ENCODE assay signal across 20 cellular contexts in the genomic region with DNA sequence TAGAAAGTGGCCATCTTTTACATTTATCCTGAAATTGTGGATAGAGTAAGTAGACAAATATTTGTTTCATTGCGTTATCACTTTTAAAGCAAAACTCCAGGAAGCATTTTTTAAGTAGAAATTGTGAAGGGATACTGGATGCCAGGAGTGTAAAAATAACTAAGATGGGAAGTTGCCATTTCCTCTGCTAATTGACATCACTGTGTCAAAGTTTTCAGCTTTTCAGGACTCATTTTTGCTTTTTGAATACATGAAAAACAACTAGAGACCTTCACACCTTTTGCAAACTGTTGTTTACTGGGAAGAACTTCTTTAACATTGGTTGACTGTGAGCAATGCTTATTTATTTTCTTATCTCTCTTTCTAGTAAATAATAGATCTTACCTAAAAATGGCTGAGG.
DNase-seq lines count a peak whose midpoint lies in the region; ATAC-seq and TF ChIP-seq lines count a peak whose summit lies in the region.
"Had no signal": no experiment of that assay in that cellular context is flagged by ENCODE, and none has a peak within 500 bp of the region (broad histone marks: within the 10 kb centered on the region; RNA-seq: fewer than 3 reads in every experiment).

No MANE protein-coding gene starts in this region.

- no peak overlapping the region for H3K18ac ChIP-seq in neuronal stem cell (ENCODE audit: low read length)

- H3K36me3 ChIP-seq in Panc1 (ENCODE audit: control insufficient read depth, insufficient read depth, low read length) (no peaks in the 10 kb centered on the region), neuronal stem cell (replicated peaks in 1 of 2; ENCODE audit: control insufficient read depth in 2 of 2, insufficient read depth in 2 of 2, low read length in 2 of 2) (no peaks in the 10 kb centered on the region)
- H3K36me3 ChIP-seq: BLaER1 treated with 17β-estradiol and CSF1 and Interleukin-3, amounts not matched to agents 10 nM and 100 nM had no signal

- H4K91ac ChIP-seq in neuronal stem cell (ENCODE audit: low read depth, low read length, poor library complexity) = no peak overlapping the region

- H3K79me1 ChIP-seq in neuronal stem cell (ENCODE audit: low read depth, low read length) = no peaks in the 10 kb centered on the region

- H3K27me3 Mint-ChIP-seq in endothelial cell (ENCODE audit: unreplicated experiment) (no peaks in the 10 kb centered on the region), nephron (ENCODE audit: low read depth) (peaks cover 1% of the 10 kb centered on the region)
- H3K27me3 Mint-ChIP-seq: B cell had no signal

- no peak overlapping the region for H2BK5ac ChIP-seq in neuronal stem cell (ENCODE audit: low read length)

- no CpG with 5 or more reads among the region's 1 CpG for WGBS in neuronal stem cell (ENCODE audit: extremely low coverage in 2 of 2, insufficient read length in 2 of 2, insufficient replicate concordance in 1 of 2), 2 donors

- H3K36me3 Mint-ChIP-seq in endothelial cell (ENCODE audit: low read depth, unreplicated experiment) (no peaks in the 10 kb centered on the region), nephron (ENCODE audit: low read depth) (no peaks in the 10 kb centered on the region)
- H3K36me3 Mint-ChIP-seq: CD8-positive, alpha-beta T cell had no signal

- no peak overlapping the region for H2BK12ac ChIP-seq in neuronal stem cell (ENCODE audit: low read length)

- H3K4me3 ChIP-seq in Panc1 (ENCODE audit: low read depth in 2 of 2, low read length in 2 of 2) (no peak overlapping the region), neuronal stem cell (ENCODE audit: low read length in 2 of 2) (no peak overlapping the region)
- H3K4me3 ChIP-seq: BLaER1 treated with 17β-estradiol and CSF1 and Interleukin-3, amounts not matched to agents 10 nM and 100 nM; GM12878; GM23248 had no signal

- CTCF ChIA-PET in Panc1 (lab: Charles Lee) = no interaction called here

- H3K9me3 Mint-ChIP-seq in endothelial cell (ENCODE audit: unreplicated experiment) (no peaks in the 10 kb centered on the region), nephron (no peaks in the 10 kb centered on the region)
- H3K9me3 Mint-ChIP-seq: CD8-positive, alpha-beta T cell; HFFc6 had no signal

- POLR2A ChIA-PET in Panc1 (lab: Charles Lee) = no interaction called here

- BruUV-seq in Panc1 (replicated peaks; lab: Mats Ljungman, UMichigan) = no TSS peak

- H3K23ac ChIP-seq in neuronal stem cell (ENCODE audit: low read depth, low read length, poor library complexity) = no peak overlapping the region

- H3K9me3 ChIP-seq in Panc1 (ENCODE audit: control insufficient read depth, insufficient read depth, low read depth, low read length) = no peaks in the 10 kb centered on the region
- H3K9me3 ChIP-seq in neuronal stem cell (replicated peaks in 1 of 2; ENCODE audit: control insufficient read depth in 2 of 2, insufficient read depth in 1 of 2, low read depth in 1 of 2, low read length in 2 of 2) = no peaks in the 10 kb centered on the region
- H3K9me3 ChIP-seq: BLaER1 treated with 17β-estradiol and CSF1 and Interleukin-3, amounts not matched to agents 10 nM and 100 nM had no signal

- ATAC-seq in Panc1 (no peak), HG03378 (IDR thresholded peaks at IDR 0.05; ENCODE audit: unreplicated experiment) (no peak), HG02642 (IDR thresholded peaks at IDR 0.05; ENCODE audit: poor library complexity, unreplicated experiment) (no peak), foreskin keratinocyte (no peak)
- ATAC-seq: CD8-positive, alpha-beta T cell; GM12878 had no signal

- H3K14ac ChIP-seq in neuronal stem cell (ENCODE audit: low read length) = no peak overlapping the region

- H3K4me1 ChIP-seq in Panc1 (ENCODE audit: control insufficient read depth, insufficient read depth, low read length) (peaks cover 26% of the 10 kb centered on the region), neuronal stem cell (ENCODE audit: control insufficient read depth in 2 of 2, insufficient read depth in 1 of 2, low read depth in 1 of 2, low read length in 2 of 2) (peaks cover 5 to 11% of the 10 kb centered on the region in 2 donors), foreskin keratinocyte (no peaks in the 10 kb centered on the region)

- H2BK15ac ChIP-seq in neuronal stem cell (ENCODE audit: low read length) = no peak overlapping the region

- H3K4me1 Mint-ChIP-seq in endothelial cell (ENCODE audit: unreplicated experiment) (peaks cover 32% of the 10 kb centered on the region), nephron (peaks cover 50% of the 10 kb centered on the region)
- H3K4me1 Mint-ChIP-seq: B cell had no signal

- H3K9ac ChIP-seq in neuronal stem cell (ENCODE audit: low read depth, low read length, poor library complexity) = no peak overlapping the region
- H3K9ac ChIP-seq: BLaER1 treated with 17β-estradiol and CSF1 and Interleukin-3, amounts not matched to agents 10 nM and 100 nM; GM23248 had no signal

- H2AK5ac ChIP-seq in neuronal stem cell (ENCODE audit: low read depth, low read length) = no peak overlapping the region

- H3K4ac ChIP-seq in neuronal stem cell (ENCODE audit: low read length) = no peak overlapping the region

- intact Hi-C loops in Panc1 (cut with micrococcal nuclease; ENCODE audit: unreplicated experiment) = no loop called here

- peak overlapping the region; percentile 54 for H3K27ac Mint-ChIP-seq in endothelial cell (ENCODE audit: unreplicated experiment)
- peak overlapping the region in 2 of 3 experiments; percentile 31 to 95 for H3K27ac Mint-ChIP-seq in nephron
- H3K27ac Mint-ChIP-seq: B cell; CD8-positive, alpha-beta T cell; HFFc6 had no signal

- no peak for DNase-seq in Panc1 (ENCODE audit: low read depth, low spot score)
- no peak for DNase-seq in endothelial cell (ENCODE audit: low spot score)
- DNase-seq in neuronal stem cell (ENCODE audit: low spot score) = no peak
- no peak for DNase-seq in foreskin keratinocyte
- no peak for DNase-seq in NCI-H82 treated with DMSO at 0.1 percent for 48 hours (lab: John Stamatoyannopoulos, UW; ENCODE audit: unreplicated experiment)
- DNase-seq: CD8-positive, alpha-beta T cell; COR-L47; DMS 273 treated with DMSO at 0.1 percent for 48 hours; DMS53; DND-41; EL; GM23248; HCEC 1CT; HFFc6 had no signal

- no peak overlapping the region for H4K8ac ChIP-seq in neuronal stem cell (ENCODE audit: low read depth, low read length)

- in situ Hi-C loops in Panc1 (cut with HindIII; ENCODE audit: low pct_unique_long_range_greater_than_20kb, low sequenced_read_pairs) = no loop called here

- H3K4me3 Mint-ChIP-seq in endothelial cell (ENCODE audit: unreplicated experiment) = no peak overlapping the region
- no peak overlapping the region for H3K4me3 Mint-ChIP-seq in nephron
- H3K4me3 Mint-ChIP-seq: B cell; CD8-positive, alpha-beta T cell; HFFc6 had no signal

- H2AFZ ChIP-seq in neuronal stem cell (ENCODE audit: low read length) = peak overlapping the region; percentile 11
- H2AFZ ChIP-seq: GM23248 had no signal

- H3K27me3 ChIP-seq in Panc1 (ENCODE audit: control insufficient read depth, insufficient read depth, low read length) (no peaks in the 10 kb centered on the region), neuronal stem cell (ENCODE audit: control insufficient read depth in 3 of 3, insufficient read depth in 3 of 3, low read depth in 1 of 3, low read length in 3 of 3) (no peaks in the 10 kb centered on the region), foreskin keratinocyte (no peaks in the 10 kb centered on the region)
- H3K27me3 ChIP-seq: BLaER1 treated with 17β-estradiol and CSF1 and Interleukin-3, amounts not matched to agents 10 nM and 100 nM had no signal

- TF ChIP-seq CTCF in Panc1 (IDR thresholded peaks at IDR 0.05) (no peak), endothelial cell (IDR thresholded peaks at IDR 0.05; ENCODE audit: unreplicated experiment) (no peak), nephron (IDR thresholded peaks at IDR 0.05; ENCODE audit: unreplicated experiment in 3 of 3) (no peak), foreskin keratinocyte (conservative IDR thresholded peaks at IDR 0.05) (no peak)

- peak overlapping the region; percentile 93; the same call in 1 of the 2 replicates for H3K27ac ChIP-seq in Panc1 (ENCODE audit: low read length)
- H3K27ac ChIP-seq in neuronal stem cell (replicated peaks; ENCODE audit: low read length) = no peak overlapping the region
- no peak overlapping the region for H3K27ac ChIP-seq in foreskin keratinocyte
- H3K27ac ChIP-seq: BLaER1 treated with 17β-estradiol and CSF1 and Interleukin-3, amounts not matched to agents 10 nM and 100 nM; GM23248 had no signal

- H2BK120ac ChIP-seq in neuronal stem cell (ENCODE audit: low read depth, low read length) = no peak overlapping the region

- no peak overlapping the region for H3K4me2 ChIP-seq in neuronal stem cell (ENCODE audit: insufficient read depth, low read length, poor library complexity, severe bottlenecking)
- H3K4me2 ChIP-seq: BLaER1 treated with 17β-estradiol and CSF1 and Interleukin-3, amounts not matched to agents 10 nM and 100 nM had no signal
